9 cellular contexts compared by ENCODE assay signal in genomic region chr17:3754458-3755334, GRCh38. TPM values are rescaled to one million over a fixed set of nuclear protein-coding genes. Genes with fewer than 3 reads are reported as not detected.
A peak's percentile ranks its signal among the peaks of the same experiment; 100 is the strongest.
DNase-seq lines count a peak whose midpoint lies in the region; ATAC-seq and TF ChIP-seq lines count a peak whose summit lies in the region.
"Had no signal": no experiment of that assay in that cellular context is flagged by ENCODE, and none has a peak within 500 bp of the region (broad histone marks: within the 10 kb centered on the region; RNA-seq: fewer than 3 reads in every experiment).

No MANE protein-coding gene starts in this region.

- peak overlapping the region in 1 of 3 donors; percentile 46 for H3K4me3 Mint-ChIP-seq in T-cell
- H3K4me3 Mint-ChIP-seq in stimulated activated effector memory CD8-positive, alpha-beta T cell treated with anti-CD3 and anti-CD28 coated beads, Interleukin-12 subunit alpha, Interleukin-12 subunit beta, amount 100 ng/mL, for 72 hours = peak overlapping the region; percentile 18

- H3K27me3 ChIP-seq in mesendoderm (ENCODE audit: insufficient read depth, low read length, poor library complexity) = no peaks in the 10 kb centered on the region

- peak overlapping the region; percentile 3 for H3K4me3 ChIP-seq in mesendoderm (ENCODE audit: low read length)
- H3K4me3 ChIP-seq: SK-N-MC had no signal

- peaks cover under 1% of the 10 kb centered on the region for H3K36me3 Mint-ChIP-seq in T-cell
- H3K36me3 Mint-ChIP-seq in stimulated activated effector memory CD8-positive, alpha-beta T cell treated with anti-CD3 and anti-CD28 coated beads, Interleukin-12 subunit alpha, Interleukin-12 subunit beta, amount 100 ng/mL, for 72 hours = peaks cover 27% of the 10 kb centered on the region

- WGBS in mesendoderm (ENCODE audit: extremely low coverage, insufficient coverage, low lambda C conversion rate) = no CpG with 5 or more reads among the region's 56 CpGs

- H2BK5ac ChIP-seq in mesendoderm (ENCODE audit: low read length) = no peak overlapping the region

- no peaks in the 10 kb centered on the region for H3K27me3 Mint-ChIP-seq in T-cell

- H3K9me3 Mint-ChIP-seq in T-cell = no peaks in the 10 kb centered on the region
- H3K9me3 Mint-ChIP-seq in stimulated activated effector memory CD8-positive, alpha-beta T cell treated with anti-CD3 and anti-CD28 coated beads, Interleukin-12 subunit alpha, Interleukin-12 subunit beta, amount 100 ng/mL, for 72 hours = peaks cover 2% of the 10 kb centered on the region

- H3K23ac ChIP-seq in mesendoderm (ENCODE audit: low read length) = no peak overlapping the region

- no peak overlapping the region for H3K18ac ChIP-seq in mesendoderm (ENCODE audit: low read length)

- peak overlapping the region; percentile 66 for H3K4me2 ChIP-seq in mesendoderm (ENCODE audit: low read length)

- peaks cover 22 to 38% (median 33%) of the 10 kb centered on the region in 3 donors for H3K4me1 Mint-ChIP-seq in T-cell
- peaks cover 37% of the 10 kb centered on the region for H3K4me1 Mint-ChIP-seq in stimulated activated effector memory CD8-positive, alpha-beta T cell treated with anti-CD3 and anti-CD28 coated beads, Interleukin-12 subunit alpha, Interleukin-12 subunit beta, amount 100 ng/mL, for 72 hours

- no peaks in the 10 kb centered on the region for H3K4me1 ChIP-seq in mesendoderm (ENCODE audit: control insufficient read depth, low read depth, low read length)

- H3K79me1 ChIP-seq in mesendoderm (ENCODE audit: low read length) = no peaks in the 10 kb centered on the region

- DNase-seq in DMS 273 (lab: John Stamatoyannopoulos, UW; ENCODE audit: unreplicated experiment) (peak; percentile 58), DMS 273 treated with DMSO at 0.1 percent for 48 hours (lab: John Stamatoyannopoulos, UW) (no peak), T-cell (peak; percentile 50 to 87 (median 80)), T47D (ENCODE audit: low read depth in 1 of 2, low spot score in 1 of 2) (peak; percentile 84 to 98), mesendoderm (peak; percentile 98), omental fat pad (ENCODE audit: low spot score) (no peak)
- DNase-seq in stimulated activated effector memory CD8-positive, alpha-beta T cell treated with anti-CD3 and anti-CD28 coated beads, Interleukin-12 subunit alpha, Interleukin-12 subunit beta, amount 100 ng/mL, for 72 hours (ENCODE audit: low spot score in 2 of 2) = peak in 1 of 2 donors; percentile 45

- H3K27ac Mint-ChIP-seq in T-cell = peak overlapping the region in 1 of 2 donors; percentile 55
- H3K27ac Mint-ChIP-seq in stimulated activated effector memory CD8-positive, alpha-beta T cell treated with anti-CD3 and anti-CD28 coated beads, Interleukin-12 subunit alpha, Interleukin-12 subunit beta, amount 100 ng/mL, for 72 hours = no peak overlapping the region

- no peak overlapping the region for H3K4ac ChIP-seq in mesendoderm (ENCODE audit: low read depth, low read length)

- no peak overlapping the region for H3K27ac ChIP-seq in mesendoderm (ENCODE audit: low read depth, low read length)
- H3K27ac ChIP-seq: SK-N-MC had no signal

- CTCF ChIA-PET in T-cell (lab: Charles Lee) = interaction anchor here (0.6 to 1.6 kb wide), 4 partner anchors 13 to 103 kb away, joined by 3 to 8 read pairs (median 4); no protein-coding TSS in a partner anchor

- in situ Hi-C loops in T47D (cut with HindIII; ENCODE audit: low pct_unique_long_range_greater_than_20kb, low sequenced_read_pairs) = no loop called here

- no peak overlapping the region for H2AK5ac ChIP-seq in mesendoderm (ENCODE audit: low read length)

- POLR2A ChIA-PET in T-cell (lab: Charles Lee) = interaction anchor here (0.5 to 0.6 kb wide), 3 partner anchors 44 to 91 kb away, joined by 3 to 4 read pairs (median 4); partner anchors contain the start of gene NCBP3 (in 1 of the 2)

- no peaks in the 10 kb centered on the region for H3K79me2 ChIP-seq in mesendoderm (ENCODE audit: control insufficient read depth, insufficient read depth, low read length)

- ATAC-seq in T-cell (replicated peaks in 1 of 4) = peak; percentile 82 to 88 (median 86)
- ATAC-seq in stimulated activated effector memory CD8-positive, alpha-beta T cell treated with anti-CD3 and anti-CD28 coated beads, Interleukin-12 subunit alpha, Interleukin-12 subunit beta, amount 100 ng/mL, for 72 hours = peak; percentile 86
- ATAC-seq in GM18519 (IDR thresholded peaks at IDR 0.05; ENCODE audit: low FRiP score, unreplicated experiment) = no peak
- ATAC-seq in omental fat pad (ENCODE audit: low FRiP score) = no peak

- H4K5ac ChIP-seq in mesendoderm (ENCODE audit: low read length) = no peak overlapping the region

- no peaks in the 10 kb centered on the region for H3K36me3 ChIP-seq in mesendoderm (ENCODE audit: control insufficient read depth, insufficient read depth, low read length)

- H2BK120ac ChIP-seq in mesendoderm (ENCODE audit: low read depth, low read length) = no peak overlapping the region

- H3K56ac ChIP-seq in mesendoderm (ENCODE audit: low read length) = peak overlapping the region; percentile 84

- no peak overlapping the region for H4K8ac ChIP-seq in mesendoderm (ENCODE audit: low read depth, low read length)

- no peak for TF ChIP-seq CTCF in omental fat pad (IDR thresholded peaks at IDR 0.05)

- H2BK15ac ChIP-seq in mesendoderm (replicated peaks; ENCODE audit: low read depth) = no peak overlapping the region

- H3K9ac ChIP-seq in mesendoderm (ENCODE audit: low read length) = peak overlapping the region; percentile 52

RNA-seq across cellular contexts. Expression of gene HASPIN, which starts 31.0 kb away (rescaled TPM):
- total RNA-seq in T-cell (1 to 10 TPM in 1 of 5 donors, under 1 TPM in 4; 0.33 to 1.0 (median 0.68) TPM), omental fat pad (under 1 TPM in 3 of 4 donors, not detected in 1; 0.19 to 0.69 (median 0.24) TPM)
- 13.2 TPM for polyA plus RNA-seq in mesendoderm (2013, experiment 1 of 2)
- polyA plus RNA-seq in mesendoderm (2013, experiment 2 of 2) = 12.8 TPM

RNA-seq across cellular contexts. Expression of gene ITGAE, which starts 46.3 kb away (rescaled TPM):
- total RNA-seq in T-cell = 10 to 100 TPM; 13.0 to 40.0 (median 25.2) TPM
- 43.4 TPM for polyA plus RNA-seq in mesendoderm (2013, experiment 1 of 2)
- polyA plus RNA-seq in mesendoderm (2013, experiment 2 of 2) = 42.4 TPM
- 10 to 100 TPM; 17.0 to 30.7 (median 22.2) TPM for total RNA-seq in omental fat pad

RNA-seq across cellular contexts. Expression of gene P2RX5, which starts 58.7 kb away (rescaled TPM):
- total RNA-seq in T-cell (10 to 100 TPM; 19.6 to 35.6 (median 29.9) TPM), omental fat pad (1 to 10 TPM in 1 of 4 donors, under 1 TPM in 3; 0.84 to 2.4 (median 0.94) TPM)
- 1.2 TPM for polyA plus RNA-seq in mesendoderm (2013, experiment 1 of 2)
- polyA plus RNA-seq in mesendoderm (2013, experiment 2 of 2) = 1.1 TPM

Comparison
In these comparisons a context has a peak if more than half of its experiments do, and no peak if none do; other contexts are left out.
1. DNase-seq: peak in DMS 273 (single experiment), T-cell (34 of 34), T47D (2 of 2) and mesendoderm (single experiment); none in DMS 273 treated with DMSO at 0.1 percent for 48 hours (single experiment) and omental fat pad (single experiment).
2. ATAC-seq: peak in T-cell (4 of 4) and stimulated activated effector memory CD8-positive, alpha-beta T cell treated with anti-CD3 and anti-CD28 coated beads, Interleukin-12 subunit alpha, Interleukin-12 subunit beta, amount 100 ng/mL, for 72 hours (single experiment); none in GM18519 (single experiment) and omental fat pad (single experiment).
3. RNA of gene P2RX5, which starts 58.7 kb away (total RNA-seq): 19.6 to 35.6 TPM in T-cell; 0.84 to 2.4 TPM in omental fat pad; every median in the first group is over 4 times any median in the second.